Comparison of ENCODE assay signal across 31 cellular contexts in the genomic region with DNA sequence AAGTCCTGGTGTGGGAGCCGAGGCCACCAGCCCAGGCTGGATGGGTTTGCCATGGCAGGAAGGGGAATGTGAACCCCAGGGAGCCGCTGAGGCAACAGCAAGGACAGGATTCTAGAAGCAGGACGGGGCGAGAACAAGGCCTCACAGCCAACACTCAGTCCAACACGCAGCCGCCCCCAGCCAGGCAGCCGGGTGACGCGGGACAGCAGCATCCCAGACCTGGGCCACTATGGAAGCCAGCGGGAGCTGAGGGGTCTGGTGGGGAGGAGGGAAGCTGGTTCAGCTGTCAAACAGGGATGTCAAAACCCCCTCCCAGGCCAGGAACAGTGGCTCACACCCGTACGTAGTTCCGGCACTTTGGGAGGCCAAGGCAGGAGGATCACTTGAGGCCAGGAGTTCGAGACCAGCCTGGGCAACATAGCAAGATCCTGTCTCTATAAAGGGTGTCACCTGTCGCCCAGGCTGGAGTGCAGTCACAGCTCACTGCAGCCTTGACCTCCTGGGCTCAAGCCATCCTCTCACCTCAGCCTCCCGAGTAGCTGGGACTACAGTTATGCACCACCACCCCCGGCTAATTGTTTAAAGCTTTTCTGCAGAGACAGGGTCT. TPM values are rescaled to one million over a fixed set of nuclear protein-coding genes. Genes with fewer than 3 reads are reported as not detected.
"Had no signal": no experiment of that assay in that cellular context is flagged by ENCODE, and none has a peak within 500 bp of the region (broad histone marks: within the 10 kb centered on the region; RNA-seq: fewer than 3 reads in every experiment).

No MANE protein-coding gene starts in this region.

- H3K4me3 ChIP-seq: dorsolateral prefrontal cortex, heart left ventricle, lung, psoas muscle, sigmoid colon, skin epidermis, testis, tibial nerve had no signal

- H3K4me1 Mint-ChIP-seq: stimulated activated naive B cell treated with anti-CD40 and anti-IgM and Interleukin-4, amounts not matched to agents 10 μg/mL and 1 μg/mL and 100 μg/mL, for 72 hours; stimulated activated naive CD8-positive, alpha-beta T cell treated with anti-CD3 and anti-CD28 coated beads, Interleukin-15, amount 100 ng/mL, for 72 hours had no signal

- ATAC-seq: esophagus mucosa; heart left ventricle; left colon; left ventricle myocardium superior; psoas muscle; stimulated activated naive B cell treated with anti-CD40 and anti-IgM and Interleukin-4, amounts not matched to agents 10 μg/mL and 1 μg/mL and 100 μg/mL, for 72 hours; stimulated activated naive CD8-positive, alpha-beta T cell treated with anti-CD3 and anti-CD28 coated beads, Interleukin-15, amount 100 ng/mL, for 72 hours had no signal

- H3K4me1 ChIP-seq: psoas muscle, testis had no signal

- H3K36me3 ChIP-seq: neutrophil had no signal

- H3K27me3 ChIP-seq: dorsolateral prefrontal cortex, heart left ventricle, sigmoid colon, testis, tibial nerve had no signal

- H3K27me3 Mint-ChIP-seq: naive B cell; stimulated activated naive B cell treated with anti-CD40 and anti-IgM and Interleukin-4, amounts not matched to agents 10 μg/mL and 1 μg/mL and 100 μg/mL, for 72 hours; stimulated activated naive CD8-positive, alpha-beta T cell treated with anti-CD3 and anti-CD28 coated beads, Interleukin-15, amount 100 ng/mL, for 72 hours had no signal

- H3K36me3 Mint-ChIP-seq: naive B cell had no signal

- H3K9me3 ChIP-seq: heart left ventricle, neutrophil, psoas muscle, sigmoid colon, testis, tibial nerve had no signal

- H3K27ac ChIP-seq: heart left ventricle, neutrophil, psoas muscle, sigmoid colon, skin epidermis, testis had no signal

- H3K27ac Mint-ChIP-seq: naive B cell; stimulated activated naive B cell treated with anti-CD40 and anti-IgM and Interleukin-4, amounts not matched to agents 10 μg/mL and 1 μg/mL and 100 μg/mL, for 72 hours; stimulated activated naive CD8-positive, alpha-beta T cell treated with anti-CD3 and anti-CD28 coated beads, Interleukin-15, amount 100 ng/mL, for 72 hours had no signal

- FAIRE-seq: endometrium, frontal cortex, urothelium cell line had no signal

- DNase-seq: cortex of kidney; dorsolateral prefrontal cortex; effector CD8-positive, alpha-beta T cell; heart left ventricle; hippocampal formation; left colon; left ventricle myocardium superior; mesenchymal stem cell; midbrain; naive B cell; psoas muscle; retina; sigmoid colon; stimulated activated CD4-positive, alpha-beta T cell treated with anti-CD3 and anti-CD28 coated beads, Interleukin-2, amount 100 ng/mL, for 24 hours; stimulated activated CD4-positive, alpha-beta T cell treated with anti-CD3 and anti-CD28 coated beads, Interleukin-4, amount 100 ng/mL, for 4 hours; stimulated activated naive B cell treated with anti-CD40 and anti-IgM and Interleukin-4, amounts not matched to agents 10 μg/mL and 1 μg/mL and 100 μg/mL, for 72 hours; stimulated activated naive CD8-positive, alpha-beta T cell treated with anti-CD3 and anti-CD28 coated beads, Interleukin-15, amount 100 ng/mL, for 72 hours; testis had no signal

- H3K4me3 Mint-ChIP-seq: naive B cell; nephron; stimulated activated naive B cell treated with anti-CD40 and anti-IgM and Interleukin-4, amounts not matched to agents 10 μg/mL and 1 μg/mL and 100 μg/mL, for 72 hours; stimulated activated naive CD8-positive, alpha-beta T cell treated with anti-CD3 and anti-CD28 coated beads, Interleukin-15, amount 100 ng/mL, for 72 hours had no signal

- H3K9me3 Mint-ChIP-seq: naive B cell; nephron; stimulated activated naive B cell treated with anti-CD40 and anti-IgM and Interleukin-4, amounts not matched to agents 10 μg/mL and 1 μg/mL and 100 μg/mL, for 72 hours; stimulated activated naive CD8-positive, alpha-beta T cell treated with anti-CD3 and anti-CD28 coated beads, Interleukin-15, amount 100 ng/mL, for 72 hours had no signal

RNA-seq across cellular contexts. Expression of a gene that starts 37.5 kb away (rescaled TPM):
- total RNA-seq: esophagus mucosa, fibroblast of lung, frontal cortex, glomerular endothelial cell, kidney epithelial cell, left colon, left ventricle myocardium superior, lung, psoas muscle, subcutaneous adipose tissue had no signal
- polyA plus RNA-seq: fibroblast of lung had no signal
